21 cellular contexts compared by ENCODE assay signal in the genomic region with DNA sequence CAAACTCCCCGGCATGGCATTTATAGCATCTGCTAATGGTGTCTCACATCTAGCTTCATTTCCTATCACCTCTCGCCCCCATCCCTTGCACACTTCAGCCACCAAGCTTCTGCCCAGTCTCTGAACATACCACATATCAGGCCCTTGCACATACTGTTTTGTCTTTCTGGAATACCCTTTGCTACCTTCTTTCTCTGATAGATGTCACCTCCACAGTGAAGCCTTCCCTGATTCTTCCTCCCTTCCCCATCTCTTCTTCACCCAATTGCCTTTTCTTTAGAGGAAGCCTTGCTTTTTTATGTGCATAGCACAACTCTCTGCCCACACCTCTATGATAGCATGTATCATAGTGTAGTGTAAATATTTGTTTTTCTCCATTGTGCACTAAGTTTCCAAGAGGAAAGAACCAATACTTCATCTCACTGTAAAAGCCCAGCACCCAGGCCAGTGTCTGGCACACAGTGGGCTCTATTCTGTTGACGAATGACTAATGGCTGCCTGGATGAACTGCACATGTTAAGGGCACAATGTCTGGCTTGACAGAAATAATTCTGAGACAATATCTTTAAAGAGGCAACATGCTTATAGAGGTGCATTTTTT. TPM values are rescaled to one million over a fixed set of nuclear protein-coding genes. Genes with fewer than 3 reads are reported as not detected.
"Had no signal": no experiment of that assay in that cellular context is flagged by ENCODE, and none has a peak within 500 bp of the region (broad histone marks: within the 10 kb centered on the region; RNA-seq: fewer than 3 reads in every experiment).

No MANE protein-coding gene starts in this region.

- H3K4me1 ChIP-seq: left ventricle myocardium inferior, spleen had no signal

- ATAC-seq: effector memory CD8-positive, alpha-beta T cell; esophagus mucosa; natural killer cell; WTC11 had no signal

- DNase-seq: activated T-cell treated with anti-CD3 and anti-CD28 coated beads, Interleukin-2, amount 50 U/mL, for 24 hours; aorta; central memory CD4-positive, alpha-beta T cell; effector memory CD8-positive, alpha-beta T cell; foreskin melanocyte; kidney; left ventricle myocardium inferior; natural killer cell; spleen; stimulated activated CD4-positive, alpha-beta T cell treated with anti-CD3 and anti-CD28 coated beads, Interleukin-4, amount 100 ng/mL, for 24 hours; stimulated activated naive CD4-positive, alpha-beta T cell treated with Interleukin-2 at 50 U/mL for 16 hours; upper lobe of left lung had no signal

- H3K27ac ChIP-seq: left ventricle myocardium inferior, right atrium auricular region, spleen, thoracic aorta, upper lobe of left lung had no signal

- H3K4me3 ChIP-seq: left ventricle myocardium inferior, right atrium auricular region, spleen, thoracic aorta, upper lobe of left lung had no signal

- H3K9me3 ChIP-seq: left ventricle myocardium inferior, right atrium auricular region, spleen, thoracic aorta, upper lobe of left lung had no signal

- FAIRE-seq: colon, endothelial cell of umbilical vein, kidney had no signal

RNA-seq across cellular contexts. Expression of gene P4HA3, which starts 27.8 kb away (rescaled TPM):
- total RNA-seq: activated naive CD4-positive, alpha-beta T cell treated with anti-CD3 and anti-CD28 coated beads, Interleukin-2, amount 50 U/mL, for 72 hours; activated T-helper 17 cell treated with anti-CD3 and anti-CD28 coated beads, Interleukin-2, amount 50 U/mL, for 72 hours; natural killer cell; T-helper 2 cell treated with Interferon-gamma antibody and Interleukin-4, amounts not matched to agents 100 ng/mL and 5 ng/mL, for 36 hours had no signal
